1 cellular context compared by ENCODE assay signal in the genomic region with DNA sequence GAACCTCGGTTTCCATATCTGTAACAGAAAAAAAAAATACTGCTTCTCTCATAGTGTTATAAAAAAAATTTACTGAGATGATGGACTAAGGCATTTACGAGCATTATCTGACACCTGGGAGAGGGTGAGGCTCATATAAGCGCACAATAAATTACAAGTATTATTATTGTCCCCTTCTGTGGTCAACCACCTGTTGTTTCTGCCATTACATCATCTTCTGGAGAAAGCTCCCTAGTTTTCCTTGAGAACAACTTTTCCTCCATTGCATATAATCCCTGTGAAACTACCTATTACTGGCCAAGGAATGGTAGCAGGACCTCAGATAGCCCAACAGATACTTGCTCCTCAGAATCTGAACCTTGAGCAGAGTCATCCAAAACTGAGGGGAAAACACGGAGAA.
A peak's percentile ranks its signal among the peaks of the same experiment; 100 is the strongest.
TF ChIP-seq lines count a peak whose summit lies in the region.

No MANE protein-coding gene starts in this region.

TF ChIP-seq in HEK293, 187 proteins besides CTCF, POLR2A, EP300 and RAD21 (continued from another document):
- TF ChIP-seq OSR2 (tag by site-specific recombination; IDR thresholded peaks at IDR 0.05) (peak; percentile 43; the same call in 1 of the 2 replicates), SCRT1 (tag by site-specific recombination; IDR thresholded peaks at IDR 0.05; ENCODE audit: borderline replicate concordance) (peak; percentile 82), PRDM6 (tag by site-specific recombination; IDR thresholded peaks at IDR 0.05) (peak; percentile 42; the same call in 1 of the 2 replicates), KLF10 (tag by site-specific recombination; IDR thresholded peaks at IDR 0.05) (0 out of 2 replicates have a peak, but pooled peaks have one; percentile 46), ZNF843 (tag by site-specific recombination; IDR thresholded peaks at IDR 0.05) (peak; percentile 45; the same call in 1 of the 2 replicates), IKZF3 (tag by site-specific recombination; IDR thresholded peaks at IDR 0.05) (peak; percentile 53; the same call in 1 of the 2 replicates), HOXD13 (CRISPR knock-in tag; IDR thresholded peaks at IDR 0.05; ENCODE audit: borderline replicate concordance) (no peak), SCRT2 (tag by site-specific recombination; IDR thresholded peaks at IDR 0.05) (peak; percentile 96), ATF2 (tag by site-specific recombination; IDR thresholded peaks at IDR 0.05; ENCODE audit: low read depth) (peak; percentile 63; the same call in 1 of the 2 replicates)
